Comparison of ENCODE assay signal across 27 cellular contexts in the genomic region with DNA sequence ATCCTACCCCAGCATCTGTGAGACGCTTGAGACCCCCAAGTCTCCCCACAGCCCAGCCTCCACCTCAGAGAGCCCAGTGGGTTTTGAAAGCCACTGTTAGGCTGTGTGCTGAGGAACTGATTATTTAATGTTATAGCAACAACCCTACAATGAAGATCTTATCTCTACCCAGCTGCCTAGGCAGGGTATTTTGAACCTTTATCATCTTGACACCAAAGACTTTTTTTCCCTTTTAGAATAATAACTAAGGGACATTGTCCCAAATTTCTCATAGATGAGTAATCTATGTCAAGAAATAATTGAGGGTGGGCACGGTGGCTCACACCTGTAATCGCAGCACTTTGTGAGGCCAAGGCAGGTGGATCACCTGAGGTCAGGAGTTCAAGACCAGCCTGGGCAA.
"Had no signal": no experiment of that assay in that cellular context is flagged by ENCODE, and none has a peak within 500 bp of the region (broad histone marks: within the 10 kb centered on the region; RNA-seq: fewer than 3 reads in every experiment).

No MANE protein-coding gene starts in this region.

- H3K4me3 Mint-ChIP-seq: activated CD4-positive, alpha-beta T cell treated with anti-CD3 and anti-CD28 coated beads, Interleukin-2, amount 10 ng/mL, durations not matched to agents 7 days and 5 days; activated CD8-positive, alpha-beta T cell treated with anti-CD3 and anti-CD28 coated beads for 36 hours; activated naive CD4-positive, alpha-beta T cell treated with anti-CD3 and anti-CD28 coated beads for 36 hours; naive B cell; nephron progenitor cell; stimulated activated memory B cell treated with anti-CD40 and anti-IgM and Interleukin-4, amounts not matched to agents 10 μg/mL and 1 μg/mL and 100 μg/mL, for 72 hours; T-helper 1 cell treated with Interleukin-12 subunit alpha and Interleukin-12 subunit beta and Interleukin-4 antibody, amounts not matched to agents 30 μg/mL and 1 μg/mL, for 36 hours had no signal

- H3K27ac Mint-ChIP-seq: activated CD4-positive, alpha-beta T cell treated with anti-CD3 and anti-CD28 coated beads, Interleukin-2, amount 10 ng/mL, durations not matched to agents 7 days and 5 days; activated naive CD4-positive, alpha-beta T cell treated with anti-CD3 and anti-CD28 coated beads for 36 hours; stimulated activated memory B cell treated with anti-CD40 and anti-IgM and Interleukin-4, amounts not matched to agents 10 μg/mL and 1 μg/mL and 100 μg/mL, for 72 hours; T-helper 1 cell treated with Interleukin-12 subunit alpha and Interleukin-12 subunit beta and Interleukin-4 antibody, amounts not matched to agents 30 μg/mL and 1 μg/mL, for 36 hours had no signal

- H3K27ac ChIP-seq: brain microvascular endothelial cell, left ventricle myocardium inferior, ovary, prostate gland, stomach, thyroid gland had no signal

- H3K27me3 ChIP-seq: brain microvascular endothelial cell, ovary, stomach, thyroid gland had no signal

- H3K9me3 Mint-ChIP-seq: activated CD4-positive, alpha-beta T cell treated with anti-CD3 and anti-CD28 coated beads, Interleukin-2, amount 10 ng/mL, durations not matched to agents 7 days and 5 days; activated CD8-positive, alpha-beta T cell treated with anti-CD3 and anti-CD28 coated beads for 36 hours; activated naive CD4-positive, alpha-beta T cell treated with anti-CD3 and anti-CD28 coated beads for 36 hours; naive B cell; nephron progenitor cell; stimulated activated memory B cell treated with anti-CD40 and anti-IgM and Interleukin-4, amounts not matched to agents 10 μg/mL and 1 μg/mL and 100 μg/mL, for 72 hours; T-helper 1 cell treated with Interleukin-12 subunit alpha and Interleukin-12 subunit beta and Interleukin-4 antibody, amounts not matched to agents 30 μg/mL and 1 μg/mL, for 36 hours had no signal

- H3K36me3 ChIP-seq: ovary had no signal

- H3K27me3 Mint-ChIP-seq: activated CD4-positive, alpha-beta T cell treated with anti-CD3 and anti-CD28 coated beads, Interleukin-2, amount 10 ng/mL, durations not matched to agents 7 days and 5 days; activated CD8-positive, alpha-beta T cell treated with anti-CD3 and anti-CD28 coated beads for 36 hours; naive B cell; stimulated activated memory B cell treated with anti-CD40 and anti-IgM and Interleukin-4, amounts not matched to agents 10 μg/mL and 1 μg/mL and 100 μg/mL, for 72 hours had no signal

- DNase-seq: activated CD4-positive, alpha-beta T cell treated with anti-CD3 and anti-CD28 coated beads, Interleukin-2, amount 10 ng/mL, durations not matched to agents 7 days and 5 days; activated CD4-positive, CD25-positive, alpha-beta regulatory T cell treated with anti-CD3 and anti-CD28 coated beads, Interleukin-2, amount 50 U/mL, for 72 hours; activated CD8-positive, alpha-beta T cell treated with anti-CD3 and anti-CD28 coated beads for 36 hours; activated effector memory CD4-positive, alpha-beta T cell treated with anti-CD3 and anti-CD28 coated beads, Interleukin-2, amount 50 U/mL, for 16 hours; activated naive CD4-positive, alpha-beta T cell treated with anti-CD3 and anti-CD28 coated beads for 36 hours; activated T-cell treated with anti-CD3 and anti-CD28 coated beads, Interleukin-2, amount 50 U/mL, for 48 hours; amniotic stem cell; brain microvascular endothelial cell; effector CD8-positive, alpha-beta T cell; glutamatergic neuron; islet precursor cell; left ventricle myocardium inferior; naive B cell; nephron progenitor cell; ovary; retina; stimulated activated CD4-positive, alpha-beta T cell treated with anti-CD3 and anti-CD28 coated beads, Interleukin-4, amount 100 ng/mL, for 24 hours; stomach; SW 1271; T1000; thyroid gland had no signal

- ATAC-seq: activated CD8-positive, alpha-beta T cell treated with anti-CD3 and anti-CD28 coated beads for 36 hours; sciatic nerve; stimulated activated memory B cell treated with anti-CD40 and anti-IgM and Interleukin-4, amounts not matched to agents 10 μg/mL and 1 μg/mL and 100 μg/mL, for 72 hours had no signal

- H3K9me3 ChIP-seq: left ventricle myocardium inferior, ovary, prostate gland, stomach, thyroid gland had no signal

- H3K4me3 ChIP-seq: left ventricle myocardium inferior, lung, ovary, prostate gland, skin epidermis, stomach, thyroid gland had no signal

- H3K4me1 ChIP-seq: prostate gland had no signal
